Comparison of ENCODE assay signal across 10 cellular contexts in genomic region chr17:75352079-75352569, GRCh38. TPM values are rescaled to one million over a fixed set of nuclear protein-coding genes. Genes with fewer than 3 reads are reported as not detected.
DNase-seq lines count a peak whose midpoint lies in the region; ATAC-seq, FAIRE-seq and TF ChIP-seq lines count a peak whose summit lies in the region.
"Had no signal": no experiment of that assay in that cellular context is flagged by ENCODE, and none has a peak within 500 bp of the region (broad histone marks: within the 10 kb centered on the region; RNA-seq: fewer than 3 reads in every experiment).

No MANE protein-coding gene starts in this region.

- peaks cover 50 to 91% (median 72%) of the 10 kb centered on the region in 7 donors for H3K4me1 Mint-ChIP-seq in naive thymus-derived CD4-positive, alpha-beta T cell

- BruUV-seq in GM12878 (replicated peaks; lab: Mats Ljungman, UMichigan), result no TSS peak

- H3K36me3 ChIP-seq in HUES64 (ENCODE audit: insufficient read depth, low read length), result no peaks in the 10 kb centered on the region
- H3K36me3 ChIP-seq in GM12878 (ENCODE audit: control insufficient read depth in 2 of 2, insufficient read depth in 2 of 2, low read length in 1 of 2), result peaks cover 2 to 9% of the 10 kb centered on the region in 2 experiments
- no peaks in the 10 kb centered on the region for H3K36me3 ChIP-seq in naive thymus-derived CD4-positive, alpha-beta T cell (ENCODE audit: control insufficient read depth in 2 of 3, insufficient read depth in 3 of 3, low read length in 3 of 3)
- H3K36me3 ChIP-seq in ovary, result no peaks in the 10 kb centered on the region

- SMC1A ChIA-PET in GM12878 (lab: Charles Lee; ENCODE audit: uncharacterized antibody, unreplicated experiment), result interaction anchor here (0.7 to 10.6 kb wide), 6 partner anchors 13 to 56 kb away, joined by 3 to 125 read pairs (median 4); no protein-coding TSS in a partner anchor

- peak overlapping the region in 7 of 10 donors; percentile 2 to 63 (median 35) for H3K4me3 Mint-ChIP-seq in naive thymus-derived CD4-positive, alpha-beta T cell

- no peak overlapping the region; the same call in 1 of the 2 replicates for H3K4me2 ChIP-seq in GM12878 (ENCODE audit: control insufficient read depth, insufficient read depth)
- H3K4me2 ChIP-seq: PC-9 had no signal

- 41% methylated on average over 7 of the region's 7 CpGs for WGBS in HUES64
- 20% methylated on average over 7 of the region's 7 CpGs for WGBS in GM12878 (ENCODE audit: insufficient coverage, insufficient replicate concordance, low lambda C conversion rate, missing lambda C conversion rate)
- 51 to 58% (median 56%) methylated on average over 7 of the region's 7 CpGs for WGBS in ovary, 3 donors

- peak; percentile 78 for FAIRE-seq in GM12878 (lab: Jason Lieb, UNC)

- H3K4me1 ChIP-seq in HUES64 (ENCODE audit: insufficient read depth, low read length) (peaks cover 32% of the 10 kb centered on the region), GM12878 (ENCODE audit: control insufficient read depth, insufficient read depth, low read length) (peaks cover 46% of the 10 kb centered on the region), ovary (ENCODE audit: insufficient read depth) (peaks cover 3% of the 10 kb centered on the region)
- peaks cover 22 to 40% of the 10 kb centered on the region in 2 donors for H3K4me1 ChIP-seq in naive thymus-derived CD4-positive, alpha-beta T cell (ENCODE audit: control insufficient read depth in 2 of 2, insufficient read depth in 2 of 2, low read length in 2 of 2)

- peaks cover 11% of the 10 kb centered on the region for H4K20me1 ChIP-seq in GM12878 (ENCODE audit: control insufficient read depth, insufficient read depth)

- H3K36me3 Mint-ChIP-seq in naive thymus-derived CD4-positive, alpha-beta T cell, result peaks cover 0 to 20% (median 14%) of the 10 kb centered on the region in 5 donors

- no peak overlapping the region for H2AFZ ChIP-seq in GM12878 (ENCODE audit: control insufficient read depth, low read depth, low read length)
- H2AFZ ChIP-seq: PC-9 had no signal

- ATAC-seq in GM12878 (peak; percentile 58), GM21576 (IDR thresholded peaks at IDR 0.05; ENCODE audit: unreplicated experiment) (no peak), HG03095 (IDR thresholded peaks at IDR 0.05; ENCODE audit: unreplicated experiment) (no peak)
- ATAC-seq in naive thymus-derived CD4-positive, alpha-beta T cell, result no peak

- in situ Hi-C loops in GM12878 (cut with MboI), result no loop called here

- TF ChIP-seq EP300 in GM12878 (IDR thresholded peaks at IDR 0.05; ENCODE audit: borderline replicate concordance in 1 of 2, control insufficient read depth in 1 of 2, low read depth in 2 of 2, low read length in 2 of 2) (no peak), ovary (IDR thresholded peaks at IDR 0.05) (no peak)

- H3K9ac ChIP-seq in HUES64 (ENCODE audit: low read depth, low read length) (no peak overlapping the region), GM12878 (ENCODE audit: control insufficient read depth, insufficient read depth, low read length) (no peak overlapping the region)

- peaks cover 88% of the 10 kb centered on the region for H3K79me2 ChIP-seq in GM12878 (ENCODE audit: control insufficient read depth, insufficient read depth, low read length)

- H3K9me3 ChIP-seq in HUES64 (ENCODE audit: insufficient read depth, low read depth, low read length) (no peaks in the 10 kb centered on the region), GM12878 (replicated peaks; ENCODE audit: control insufficient read depth, insufficient read depth, low read length) (peaks cover 3% of the 10 kb centered on the region; the same call in 2 of the 3 replicates), ovary (no peaks in the 10 kb centered on the region)
- H3K9me3 ChIP-seq in naive thymus-derived CD4-positive, alpha-beta T cell (ENCODE audit: control insufficient read depth in 2 of 3, low read length in 3 of 3), result no peaks in the 10 kb centered on the region

- CTCF ChIA-PET in GM12878 (lab: Yijun Ruan, JAX), result interaction anchor here (0.6 to 1.7 kb wide), 7 partner anchors 9 to 416 kb away, joined by 3 to 7 read pairs (median 4); no protein-coding TSS in a partner anchor
- CTCF ChIA-PET in naive thymus-derived CD4-positive, alpha-beta T cell (lab: Charles Lee), result interaction anchor here (1.1 kb wide), 1 partner anchor 29 kb away, joined by 3 read pairs; no protein-coding TSS in a partner anchor

- H3K27ac ChIP-seq in HUES64 (ENCODE audit: low read depth, low read length) (peak overlapping the region; percentile 57; the same call in 1 of the 2 replicates), GM12878 (ENCODE audit: control insufficient read depth, insufficient read depth) (no peak overlapping the region), ovary (no peak overlapping the region)
- H3K27ac ChIP-seq in naive thymus-derived CD4-positive, alpha-beta T cell (ENCODE audit: low read depth, low read length), result no peak overlapping the region
- H3K27ac ChIP-seq: PC-9 had no signal

- no peaks in the 10 kb centered on the region for H3K9me3 Mint-ChIP-seq in naive thymus-derived CD4-positive, alpha-beta T cell

- no peaks in the 10 kb centered on the region for H3K27me3 ChIP-seq in HUES64 (ENCODE audit: insufficient read depth, low read length)
- no peaks in the 10 kb centered on the region for H3K27me3 ChIP-seq in GM12878 (replicated peaks in 1 of 2; ENCODE audit: control insufficient read depth in 2 of 2, insufficient read depth in 2 of 2, low read length in 1 of 2)
- no peaks in the 10 kb centered on the region for H3K27me3 ChIP-seq in naive thymus-derived CD4-positive, alpha-beta T cell (ENCODE audit: control insufficient read depth in 2 of 2, insufficient read depth in 2 of 2, low read length in 2 of 2)
- H3K27me3 ChIP-seq in ovary, result no peaks in the 10 kb centered on the region

- DNase-seq in COR-L47 (lab: John Stamatoyannopoulos, UW) (peak; percentile 26), GM12878 (ENCODE audit: low read depth, low spot score) (no peak), ovary (no peak)
- no peak for DNase-seq in naive thymus-derived CD4-positive, alpha-beta T cell
- no peak for DNase-seq in activated T-cell treated with anti-CD3 and anti-CD28 coated beads, Interleukin-2, amount 50 U/mL, for 1 hour
- DNase-seq: PC-9; stimulated activated CD4-positive, alpha-beta T cell treated with anti-CD3 and anti-CD28 coated beads, Interleukin-1b, Interleukin-23, amount 100 ng/mL, for 48 hours had no signal

- RAD21 ChIA-PET in GM12878 (lab: Charles Lee; ENCODE audit: unreplicated experiment), result interaction anchor here (1.0 to 1.9 kb wide), 6 partner anchors 8 to 63 kb away, joined by 3 to 5 read pairs (median 4); partner anchors contain the start of gene SLC25A19

- no peaks in the 10 kb centered on the region for H3K27me3 Mint-ChIP-seq in naive thymus-derived CD4-positive, alpha-beta T cell

- TF ChIP-seq CTCF in GM12878 (IDR thresholded peaks at IDR 0.05 in 2 of 3, conservative IDR thresholded peaks at IDR 0.05 in 1 of 3; ENCODE audit: control insufficient read depth in 2 of 3, extremely low read depth in 1 of 3, insufficient read depth in 1 of 3, low read depth in 3 of 3, low read length in 3 of 3) (no peak), ovary (IDR thresholded peaks at IDR 0.05) (no peak)

- POLR2A ChIA-PET in GM12878 (lab: Charles Lee), result interaction anchor here (0.6 to 1.4 kb wide), 7 partner anchors 12 to 82 kb away, joined by 3 to 6 read pairs (median 3); partner anchors contain the start of gene GRB2
- POLR2A ChIA-PET in naive thymus-derived CD4-positive, alpha-beta T cell (lab: Charles Lee), result interaction anchor here (0.7 to 1.0 kb wide), 3 partner anchors 26 to 177 kb away, joined by 3 to 5 read pairs (median 4); no protein-coding TSS in a partner anchor

- intact Hi-C loops in GM12878 (cut with micrococcal nuclease; ENCODE audit: unreplicated experiment) (no loop called here), ovary (cut with DNase I) (no loop called here)
- intact Hi-C loops in naive thymus-derived CD4-positive, alpha-beta T cell (cut with micrococcal nuclease), result no loop called here

- TF ChIP-seq RAD21 in GM12878 (IDR thresholded peaks at IDR 0.05; ENCODE audit: insufficient read depth, low read depth, low read length), result no peak

- H3K4me3 ChIP-seq in HUES64 (ENCODE audit: low read length), result no peak overlapping the region
- no peak overlapping the region; the same call in 1 of the 2 replicates for H3K4me3 ChIP-seq in GM12878
- H3K4me3 ChIP-seq in naive thymus-derived CD4-positive, alpha-beta T cell (ENCODE audit: low read length), result no peak overlapping the region
- H3K4me3 ChIP-seq in ovary, result no peak overlapping the region
- H3K4me3 ChIP-seq: PC-9 had no signal

- TF ChIP-seq POLR2A in GM12878 (IDR thresholded peaks at IDR 0.05; ENCODE audit: low read depth, low read length) (no peak), ovary (IDR thresholded peaks at IDR 0.05) (no peak)

- peak overlapping the region in 8 of 9 donors; percentile 7 to 85 (median 72) for H3K27ac Mint-ChIP-seq in naive thymus-derived CD4-positive, alpha-beta T cell

TF ChIP-seq in GM12878, 131 proteins besides CTCF, POLR2A, EP300 and RAD21 (continues in another document):
- no peak for TF ChIP-seq SUZ12 (IDR thresholded peaks at IDR 0.05; ENCODE audit: unreplicated experiment)
- 0 out of 2 replicates have a peak, but pooled peaks have one; percentile 21 for TF ChIP-seq NR2F1 (conservative IDR thresholded peaks at IDR 0.05)
- TF ChIP-seq IKZF2 (IDR thresholded peaks at IDR 0.05), result peak; percentile 11 to 19; a peak in 1 of 4 replicates
- TF ChIP-seq ZNF274 (IDR thresholded peaks at IDR 0.05; ENCODE audit: insufficient read depth, insufficient read length), result no peak

RNA-seq across cellular contexts. Expression of gene GRB2, which starts 53.4 kb away (rescaled TPM):
- polyA plus RNA-seq in HUES64 (2013, experiment 1 of 2), result 58.3 TPM
- 53.7 TPM for polyA plus RNA-seq in HUES64 (2013, experiment 2 of 2)
- 189 and 244 TPM in 2 replicates for total RNA-seq in GM12878 (2013; cell fraction: nucleolus; rRNA removed)
- total RNA-seq in GM12878 (2014; rRNA removed), result 161 and 168 TPM in 2 replicates
- total RNA-seq in GM12878 (2014; rRNA removed; fragmentation: Illumina TruSeq; extraction: Trizol), result 113 and 118 TPM in 2 replicates
- 207 and 214 TPM in 2 replicates for total RNA-seq in GM12878 (2021)
- polyA plus RNA-seq in GM12878 (2011; ENCODE audit: low read depth), result 75.8 TPM
- polyA plus RNA-seq in GM12878 (2011; rRNA removed), result 133 and 196 TPM in 2 replicates
- 121 and 130 TPM in 2 replicates for polyA plus RNA-seq in GM12878 (2011; cell fraction: cytosol; rRNA removed)
- polyA plus RNA-seq in GM12878 (2011; cell fraction: nucleus; rRNA removed), result 40.5 and 43.7 TPM in 2 replicates
- polyA plus RNA-seq in GM12878 (2012), result 118 and 123 TPM in 2 replicates
- 141 and 201 TPM in 2 replicates for polyA plus RNA-seq in GM12878 (2014; fragmentation: Illumina TruSeq; extraction: Trizol)
- polyA plus RNA-seq in GM12878 (2014; fragmentation: Nextera tagmentation; extraction: Ambion mirVana), result 100 to 1,000 TPM; 113 to 152 TPM
- 164 and 180 TPM in 2 replicates for polyA plus RNA-seq in GM12878 (2014; rRNA removed)
- 100 to 1,000 TPM; 263 to 268 TPM for polyA plus RNA-seq in GM12878 (2016; fragmentation: Nextera tagmentation; extraction: Ambion mirVana)
- polyA minus RNA-seq in GM12878 (2011; rRNA and poly(A)+ RNA removed), result 52.6 and 94.4 TPM in 2 replicates
- 19.2 and 20.6 TPM in 2 replicates for polyA minus RNA-seq in GM12878 (2011; cell fraction: cytosol; rRNA and poly(A)+ RNA removed)
- polyA minus RNA-seq in GM12878 (2011; cell fraction: nucleus; rRNA and poly(A)+ RNA removed), result 31.8 and 65.3 TPM in 2 replicates
- 100 to 1,000 TPM; 112 to 167 (median 139) TPM for total RNA-seq in naive thymus-derived CD4-positive, alpha-beta T cell
- 100 to 1,000 TPM; 151 to 165 TPM for polyA plus RNA-seq in naive thymus-derived CD4-positive, alpha-beta T cell
- 10 to 100 TPM; 49.2 to 84.9 (median 62.6) TPM for total RNA-seq in ovary
- polyA plus RNA-seq in ovary, result 10 to 100 TPM; 41.5 to 88.2 TPM
